In genomic region chr15:73935547-73935946, GRCh38 we compare ENCODE assay signal across 1 cellular context.
TF ChIP-seq lines count a peak whose summit lies in the region.

No MANE protein-coding gene starts in this region.

TF ChIP-seq in IMR-90, 13 proteins besides CTCF, POLR2A, EP300 and RAD21:
- TF ChIP-seq RCOR1 (IDR thresholded peaks at IDR 0.05; ENCODE audit: insufficient replicate concordance, low read length) (no peak), FOS (IDR thresholded peaks at IDR 0.05; ENCODE audit: low read depth, low read length) (no peak), CEBPB (IDR thresholded peaks at IDR 0.05; ENCODE audit: low read depth, low read length) (peak; percentile 86), USF2 (IDR thresholded peaks at IDR 0.05; ENCODE audit: low read depth, low read length) (no peak), ELK1 (IDR thresholded peaks at IDR 0.05; ENCODE audit: borderline replicate concordance, low read depth, low read length) (no peak), BHLHE40 (IDR thresholded peaks at IDR 0.05; ENCODE audit: low read depth, low read length) (no peak), RFX5 (IDR thresholded peaks at IDR 0.05; ENCODE audit: low read depth, low read length) (no peak), MAFK (IDR thresholded peaks at IDR 0.05; ENCODE audit: low read depth, low read length) (no peak)
TF ChIP-seq in IMR-90: peak in this region for 1.
